Comparison of ENCODE assay signal across 2 cellular contexts in the genomic region with DNA sequence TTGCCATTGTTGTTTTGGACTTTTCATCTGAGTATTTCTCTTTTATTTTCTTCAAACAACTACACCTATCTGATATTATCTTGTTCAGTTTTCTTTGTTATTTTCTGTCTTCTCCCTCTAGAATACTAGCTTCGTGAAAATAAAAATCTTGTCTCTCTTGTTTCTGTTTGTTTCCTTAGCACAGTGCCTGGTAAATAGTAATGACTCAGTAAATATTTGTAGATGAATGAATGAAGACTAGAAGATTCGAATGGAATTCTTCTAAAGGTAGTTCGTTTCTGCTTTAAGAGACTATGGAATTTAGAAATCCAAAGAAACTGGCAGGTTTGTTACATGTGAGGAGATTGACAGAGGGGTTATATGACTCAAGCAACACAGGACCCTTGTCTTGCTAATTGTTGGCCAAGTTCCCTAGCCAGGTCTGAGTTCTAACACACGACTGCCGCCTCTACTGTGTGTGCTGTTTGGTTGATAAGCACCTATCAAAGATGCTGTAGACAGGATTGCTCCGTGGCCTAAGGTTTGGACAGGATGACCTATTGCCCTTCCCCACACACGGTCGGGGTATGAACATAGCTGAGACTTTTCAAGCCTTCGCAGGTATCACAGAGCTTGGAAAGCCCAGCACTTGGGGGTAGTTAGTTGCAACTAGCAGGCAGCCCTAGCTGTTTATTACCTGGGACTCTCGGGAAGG.
TF ChIP-seq lines count a peak whose summit lies in the region.

No MANE protein-coding gene starts in this region.

TF ChIP-seq in K562, 482 proteins besides CTCF, POLR2A, EP300 and RAD21 (continues in another document):
- TF ChIP-seq ZNF586 (CRISPR knock-in tag; conservative IDR thresholded peaks at IDR 0.05) (no peak), STAG1 (CRISPR knock-in tag; IDR thresholded peaks at IDR 0.05; ENCODE audit: borderline replicate concordance) (no peak), POLR2AphosphoS2 (IDR thresholded peaks at IDR 0.05; ENCODE audit: low read length) (no peak), ZNF780A (CRISPR knock-in tag; IDR thresholded peaks at IDR 0.05) (no peak), ZBTB17 (CRISPR knock-in tag; IDR thresholded peaks at IDR 0.05) (no peak), HOXB6 (CRISPR knock-in tag; IDR thresholded peaks at IDR 0.05; ENCODE audit: borderline replicate concordance) (no peak), RBBP5 (IDR thresholded peaks at IDR 0.05; ENCODE audit: borderline replicate concordance, insufficient read depth, low read length, poor library complexity, severe bottlenecking) (no peak), ZNF140 (CRISPR knock-in tag; IDR thresholded peaks at IDR 0.05) (no peak), TCF3 (CRISPR knock-in tag; IDR thresholded peaks at IDR 0.05) (peak; percentile 30), ZC3H11A (IDR thresholded peaks at IDR 0.05; ENCODE audit: low read depth, low read length) (no peak), ZNF217 (CRISPR knock-in tag; IDR thresholded peaks at IDR 0.05) (no peak), CHD1 (IDR thresholded peaks at IDR 0.05; ENCODE audit: low read length) (no peak), ZZZ3 (IDR thresholded peaks at IDR 0.05) (no peak), ZNF431 (CRISPR knock-in tag; IDR thresholded peaks at IDR 0.05) (0 out of 2 replicates have a peak, but pooled peaks have one; percentile 12), CBX2 (IDR thresholded peaks at IDR 0.05; ENCODE audit: insufficient read depth, low read length, poor library complexity, severe bottlenecking) (no peak), MEF2D (tag; conservative IDR thresholded peaks at IDR 0.05; ENCODE audit: low read depth) (no peak), NFXL1 (CRISPR knock-in tag; IDR thresholded peaks at IDR 0.05) (no peak), GATAD2A (IDR thresholded peaks at IDR 0.05) (no peak)
- TF ChIP-seq, protein P1, sequence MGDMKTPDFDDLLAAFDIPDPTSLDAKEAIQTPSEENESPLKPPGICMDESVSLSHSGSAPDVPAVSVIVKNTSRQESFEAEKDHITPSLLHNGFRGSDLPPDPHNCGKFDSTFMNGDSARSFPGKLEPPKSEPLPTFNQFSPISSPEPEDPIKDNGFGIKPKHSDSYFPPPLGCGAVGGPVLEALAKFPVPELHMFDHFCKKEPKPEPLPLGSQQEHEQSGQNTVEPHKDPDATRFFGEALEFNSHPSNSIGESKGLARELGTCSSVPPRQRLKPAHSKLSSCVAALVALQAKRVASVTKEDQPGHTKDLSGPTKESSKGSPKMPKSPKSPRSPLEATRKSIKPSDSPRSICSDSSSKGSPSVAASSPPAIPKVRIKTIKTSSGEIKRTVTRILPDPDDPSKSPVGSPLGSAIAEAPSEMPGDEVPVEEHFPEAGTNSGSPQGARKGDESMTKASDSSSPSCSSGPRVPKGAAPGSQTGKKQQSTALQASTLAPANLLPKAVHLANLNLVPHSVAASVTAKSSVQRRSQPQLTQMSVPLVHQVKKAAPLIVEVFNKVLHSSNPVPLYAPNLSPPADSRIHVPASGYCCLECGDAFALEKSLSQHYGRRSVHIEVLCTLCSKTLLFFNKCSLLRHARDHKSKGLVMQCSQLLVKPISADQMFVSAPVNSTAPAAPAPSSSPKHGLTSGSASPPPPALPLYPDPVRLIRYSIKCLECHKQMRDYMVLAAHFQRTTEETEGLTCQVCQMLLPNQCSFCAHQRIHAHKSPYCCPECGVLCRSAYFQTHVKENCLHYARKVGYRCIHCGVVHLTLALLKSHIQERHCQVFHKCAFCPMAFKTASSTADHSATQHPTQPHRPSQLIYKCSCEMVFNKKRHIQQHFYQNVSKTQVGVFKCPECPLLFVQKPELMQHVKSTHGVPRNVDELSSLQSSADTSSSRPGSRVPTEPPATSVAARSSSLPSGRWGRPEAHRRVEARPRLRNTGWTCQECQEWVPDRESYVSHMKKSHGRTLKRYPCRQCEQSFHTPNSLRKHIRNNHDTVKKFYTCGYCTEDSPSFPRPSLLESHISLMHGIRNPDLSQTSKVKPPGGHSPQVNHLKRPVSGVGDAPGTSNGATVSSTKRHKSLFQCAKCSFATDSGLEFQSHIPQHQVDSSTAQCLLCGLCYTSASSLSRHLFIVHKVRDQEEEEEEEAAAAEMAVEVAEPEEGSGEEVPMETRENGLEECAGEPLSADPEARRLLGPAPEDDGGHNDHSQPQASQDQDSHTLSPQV (IDR thresholded peaks at IDR 0.05): peak; percentile 54; the same call in 1 of the 2 replicates
- TF ChIP-seq, protein P2, sequence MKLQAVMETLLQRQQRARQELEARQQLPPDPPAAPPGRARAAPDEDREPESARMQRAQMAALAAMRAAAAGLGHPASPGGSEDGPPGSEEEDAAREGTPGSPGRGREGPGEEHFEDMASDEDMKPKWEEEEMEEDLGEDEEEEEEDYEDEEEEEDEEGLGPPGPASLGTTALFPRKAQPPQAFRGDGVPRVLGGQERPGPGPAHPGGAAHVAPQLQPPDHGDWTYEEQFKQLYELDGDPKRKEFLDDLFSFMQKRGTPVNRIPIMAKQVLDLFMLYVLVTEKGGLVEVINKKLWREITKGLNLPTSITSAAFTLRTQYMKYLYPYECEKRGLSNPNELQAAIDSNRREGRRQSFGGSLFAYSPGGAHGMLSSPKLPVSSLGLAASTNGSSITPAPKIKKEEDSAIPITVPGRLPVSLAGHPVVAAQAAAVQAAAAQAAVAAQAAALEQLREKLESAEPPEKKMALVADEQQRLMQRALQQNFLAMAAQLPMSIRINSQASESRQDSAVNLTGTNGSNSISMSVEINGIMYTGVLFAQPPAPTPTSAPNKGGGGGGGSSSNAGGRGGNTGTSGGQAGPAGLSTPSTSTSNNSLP (IDR thresholded peaks at IDR 0.05; ENCODE audit: borderline replicate concordance, low read depth, low read length): 0 out of 2 replicates have a peak, but pooled peaks have one; percentile 18
- TF ChIP-seq, protein P3, sequence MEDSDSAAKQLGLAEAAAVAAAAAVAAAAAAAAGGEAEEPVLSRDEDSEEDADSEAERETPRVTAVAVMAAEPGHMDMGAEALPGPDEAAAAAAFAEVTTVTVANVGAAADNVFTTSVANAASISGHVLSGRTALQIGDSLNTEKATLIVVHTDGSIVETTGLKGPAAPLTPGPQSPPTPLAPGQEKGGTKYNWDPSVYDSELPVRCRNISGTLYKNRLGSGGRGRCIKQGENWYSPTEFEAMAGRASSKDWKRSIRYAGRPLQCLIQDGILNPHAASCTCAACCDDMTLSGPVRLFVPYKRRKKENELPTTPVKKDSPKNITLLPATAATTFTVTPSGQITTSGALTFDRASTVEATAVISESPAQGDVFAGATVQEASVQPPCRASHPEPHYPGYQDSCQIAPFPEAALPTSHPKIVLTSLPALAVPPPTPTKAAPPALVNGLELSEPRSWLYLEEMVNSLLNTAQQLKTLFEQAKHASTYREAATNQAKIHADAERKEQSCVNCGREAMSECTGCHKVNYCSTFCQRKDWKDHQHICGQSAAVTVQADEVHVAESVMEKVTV (CRISPR knock-in tag; IDR thresholded peaks at IDR 0.05): no peak
- TF ChIP-seq, protein P4, sequence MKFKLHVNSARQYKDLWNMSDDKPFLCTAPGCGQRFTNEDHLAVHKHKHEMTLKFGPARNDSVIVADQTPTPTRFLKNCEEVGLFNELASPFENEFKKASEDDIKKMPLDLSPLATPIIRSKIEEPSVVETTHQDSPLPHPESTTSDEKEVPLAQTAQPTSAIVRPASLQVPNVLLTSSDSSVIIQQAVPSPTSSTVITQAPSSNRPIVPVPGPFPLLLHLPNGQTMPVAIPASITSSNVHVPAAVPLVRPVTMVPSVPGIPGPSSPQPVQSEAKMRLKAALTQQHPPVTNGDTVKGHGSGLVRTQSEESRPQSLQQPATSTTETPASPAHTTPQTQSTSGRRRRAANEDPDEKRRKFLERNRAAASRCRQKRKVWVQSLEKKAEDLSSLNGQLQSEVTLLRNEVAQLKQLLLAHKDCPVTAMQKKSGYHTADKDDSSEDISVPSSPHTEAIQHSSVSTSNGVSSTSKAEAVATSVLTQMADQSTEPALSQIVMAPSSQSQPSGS (CRISPR knock-in tag; IDR thresholded peaks at IDR 0.05): no peak

TF ChIP-seq in HepG2, 621 proteins besides CTCF, POLR2A, EP300 and RAD21 (continues in another document):
- TF ChIP-seq, protein P5, sequence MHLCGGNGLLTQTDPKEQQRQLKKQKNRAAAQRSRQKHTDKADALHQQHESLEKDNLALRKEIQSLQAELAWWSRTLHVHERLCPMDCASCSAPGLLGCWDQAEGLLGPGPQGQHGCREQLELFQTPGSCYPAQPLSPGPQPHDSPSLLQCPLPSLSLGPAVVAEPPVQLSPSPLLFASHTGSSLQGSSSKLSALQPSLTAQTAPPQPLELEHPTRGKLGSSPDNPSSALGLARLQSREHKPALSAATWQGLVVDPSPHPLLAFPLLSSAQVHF (CRISPR knock-in tag; IDR thresholded peaks at IDR 0.05): no peak
- TF ChIP-seq CENPT (CRISPR knock-in tag; IDR thresholded peaks at IDR 0.05; ENCODE audit: low read depth) (no peak), ZSCAN22 (CRISPR knock-in tag; IDR thresholded peaks at IDR 0.05) (no peak), SOX13 (IDR thresholded peaks at IDR 0.05) (no peak), SOX13 (CRISPR knock-in tag; conservative IDR thresholded peaks at IDR 0.05 in 1 of 2, IDR thresholded peaks at IDR 0.05 in 1 of 2) (no peak), ZNF674 (CRISPR knock-in tag; IDR thresholded peaks at IDR 0.05; ENCODE audit: low read depth) (no peak), SMYD3 (CRISPR knock-in tag; IDR thresholded peaks at IDR 0.05) (0 out of 2 replicates have a peak, but pooled peaks have one; percentile 0), FOXK1 (CRISPR knock-in tag; IDR thresholded peaks at IDR 0.05; ENCODE audit: borderline replicate concordance, low read depth) (no peak), HOXA7 (CRISPR knock-in tag; IDR thresholded peaks at IDR 0.05) (no peak), SIN3A (IDR thresholded peaks at IDR 0.05; ENCODE audit: borderline replicate concordance, low read depth, low read length) (0 out of 2 replicates have a peak, but pooled peaks have one; percentile 3)
- TF ChIP-seq, protein P6, sequence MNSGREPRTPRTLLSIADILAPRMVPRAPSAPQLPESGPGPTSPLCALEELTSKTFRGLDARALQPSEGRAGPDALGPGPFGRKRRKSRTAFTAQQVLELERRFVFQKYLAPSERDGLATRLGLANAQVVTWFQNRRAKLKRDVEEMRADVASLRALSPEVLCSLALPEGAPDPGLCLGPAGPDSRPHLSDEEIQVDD (CRISPR knock-in tag; IDR thresholded peaks at IDR 0.05; ENCODE audit: borderline replicate concordance): no peak
- TF ChIP-seq, protein P7, sequence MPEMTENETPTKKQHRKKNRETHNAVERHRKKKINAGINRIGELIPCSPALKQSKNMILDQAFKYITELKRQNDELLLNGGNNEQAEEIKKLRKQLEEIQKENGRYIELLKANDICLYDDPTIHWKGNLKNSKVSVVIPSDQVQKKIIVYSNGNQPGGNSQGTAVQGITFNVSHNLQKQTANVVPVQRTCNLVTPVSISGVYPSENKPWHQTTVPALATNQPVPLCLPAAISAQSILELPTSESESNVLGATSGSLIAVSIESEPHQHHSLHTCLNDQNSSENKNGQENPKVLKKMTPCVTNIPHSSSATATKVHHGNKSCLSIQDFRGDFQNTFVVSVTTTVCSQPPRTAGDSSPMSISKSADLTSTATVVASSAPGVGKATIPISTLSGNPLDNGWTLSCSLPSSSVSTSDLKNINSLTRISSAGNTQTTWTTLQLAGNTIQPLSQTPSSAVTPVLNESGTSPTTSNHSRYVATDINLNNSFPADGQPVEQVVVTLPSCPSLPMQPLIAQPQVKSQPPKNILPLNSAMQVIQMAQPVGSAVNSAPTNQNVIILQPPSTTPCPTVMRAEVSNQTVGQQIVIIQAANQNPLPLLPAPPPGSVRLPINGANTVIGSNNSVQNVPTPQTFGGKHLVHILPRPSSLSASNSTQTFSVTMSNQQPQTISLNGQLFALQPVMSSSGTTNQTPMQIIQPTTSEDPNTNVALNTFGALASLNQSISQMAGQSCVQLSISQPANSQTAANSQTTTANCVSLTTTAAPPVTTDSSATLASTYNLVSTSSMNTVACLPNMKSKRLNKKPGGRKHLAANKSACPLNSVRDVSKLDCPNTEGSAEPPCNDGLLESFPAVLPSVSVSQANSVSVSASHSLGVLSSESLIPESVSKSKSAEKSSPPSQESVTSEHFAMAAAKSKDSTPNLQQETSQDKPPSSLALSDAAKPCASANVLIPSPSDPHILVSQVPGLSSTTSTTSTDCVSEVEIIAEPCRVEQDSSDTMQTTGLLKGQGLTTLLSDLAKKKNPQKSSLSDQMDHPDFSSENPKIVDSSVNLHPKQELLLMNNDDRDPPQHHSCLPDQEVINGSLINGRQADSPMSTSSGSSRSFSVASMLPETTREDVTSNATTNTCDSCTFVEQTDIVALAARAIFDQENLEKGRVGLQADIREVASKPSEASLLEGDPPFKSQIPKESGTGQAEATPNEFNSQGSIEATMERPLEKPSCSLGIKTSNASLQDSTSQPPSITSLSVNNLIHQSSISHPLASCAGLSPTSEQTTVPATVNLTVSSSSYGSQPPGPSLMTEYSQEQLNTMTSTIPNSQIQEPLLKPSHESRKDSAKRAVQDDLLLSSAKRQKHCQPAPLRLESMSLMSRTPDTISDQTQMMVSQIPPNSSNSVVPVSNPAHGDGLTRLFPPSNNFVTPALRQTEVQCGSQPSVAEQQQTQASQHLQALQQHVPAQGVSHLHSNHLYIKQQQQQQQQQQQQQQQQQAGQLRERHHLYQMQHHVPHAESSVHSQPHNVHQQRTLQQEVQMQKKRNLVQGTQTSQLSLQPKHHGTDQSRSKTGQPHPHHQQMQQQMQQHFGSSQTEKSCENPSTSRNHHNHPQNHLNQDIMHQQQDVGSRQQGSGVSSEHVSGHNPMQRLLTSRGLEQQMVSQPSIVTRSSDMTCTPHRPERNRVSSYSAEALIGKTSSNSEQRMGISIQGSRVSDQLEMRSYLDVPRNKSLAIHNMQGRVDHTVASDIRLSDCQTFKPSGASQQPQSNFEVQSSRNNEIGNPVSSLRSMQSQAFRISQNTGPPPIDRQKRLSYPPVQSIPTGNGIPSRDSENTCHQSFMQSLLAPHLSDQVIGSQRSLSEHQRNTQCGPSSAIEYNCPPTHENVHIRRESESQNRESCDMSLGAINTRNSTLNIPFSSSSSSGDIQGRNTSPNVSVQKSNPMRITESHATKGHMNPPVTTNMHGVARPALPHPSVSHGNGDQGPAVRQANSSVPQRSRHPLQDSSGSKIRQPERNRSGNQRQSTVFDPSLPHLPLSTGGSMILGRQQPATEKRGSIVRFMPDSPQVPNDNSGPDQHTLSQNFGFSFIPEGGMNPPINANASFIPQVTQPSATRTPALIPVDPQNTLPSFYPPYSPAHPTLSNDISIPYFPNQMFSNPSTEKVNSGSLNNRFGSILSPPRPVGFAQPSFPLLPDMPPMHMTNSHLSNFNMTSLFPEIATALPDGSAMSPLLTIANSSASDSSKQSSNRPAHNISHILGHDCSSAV (CRISPR knock-in tag; IDR thresholded peaks at IDR 0.05; ENCODE audit: borderline replicate concordance): 0 out of 2 replicates have a peak, but pooled peaks have one; percentile 43
- TF ChIP-seq, protein P8, sequence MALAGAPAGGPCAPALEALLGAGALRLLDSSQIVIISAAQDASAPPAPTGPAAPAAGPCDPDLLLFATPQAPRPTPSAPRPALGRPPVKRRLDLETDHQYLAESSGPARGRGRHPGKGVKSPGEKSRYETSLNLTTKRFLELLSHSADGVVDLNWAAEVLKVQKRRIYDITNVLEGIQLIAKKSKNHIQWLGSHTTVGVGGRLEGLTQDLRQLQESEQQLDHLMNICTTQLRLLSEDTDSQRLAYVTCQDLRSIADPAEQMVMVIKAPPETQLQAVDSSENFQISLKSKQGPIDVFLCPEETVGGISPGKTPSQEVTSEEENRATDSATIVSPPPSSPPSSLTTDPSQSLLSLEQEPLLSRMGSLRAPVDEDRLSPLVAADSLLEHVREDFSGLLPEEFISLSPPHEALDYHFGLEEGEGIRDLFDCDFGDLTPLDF (CRISPR knock-in tag; IDR thresholded peaks at IDR 0.05): no peak
- TF ChIP-seq, protein P9, sequence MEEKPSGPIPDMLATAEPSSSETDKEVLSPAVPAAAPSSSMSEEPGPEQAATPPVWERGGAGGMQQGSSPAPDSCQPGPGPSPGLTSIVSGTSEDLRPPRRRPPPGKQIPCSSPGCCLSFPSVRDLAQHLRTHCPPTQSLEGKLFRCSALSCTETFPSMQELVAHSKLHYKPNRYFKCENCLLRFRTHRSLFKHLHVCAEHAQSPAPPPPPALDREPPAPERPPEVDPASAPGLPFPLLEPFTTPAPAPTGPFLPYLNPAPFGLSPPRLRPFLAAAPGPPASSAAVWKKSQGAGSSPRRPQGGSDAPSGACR (CRISPR knock-in tag; IDR thresholded peaks at IDR 0.05): no peak
